In genomic region chr19:55913643-55914268, GRCh38 we compare ENCODE assay signal across 15 cellular contexts. TPM values are rescaled to one million over a fixed set of nuclear protein-coding genes. Genes with fewer than 3 reads are reported as not detected.
DNase-seq lines count a peak whose midpoint lies in the region; ATAC-seq and TF ChIP-seq lines count a peak whose summit lies in the region.
"Had no signal": no experiment of that assay in that cellular context is flagged by ENCODE, and none has a peak within 500 bp of the region (broad histone marks: within the 10 kb centered on the region; RNA-seq: fewer than 3 reads in every experiment).

No MANE protein-coding gene starts in this region.

- no peak for ATAC-seq in aorta (ENCODE audit: low FRiP score)

- 42 to 45% methylated on average over 9 of the region's 9 CpGs for WGBS in aorta, 2 donors

- no peak overlapping the region for H3K27ac Mint-ChIP-seq in osteocyte (ENCODE audit: unreplicated experiment)
- H3K27ac Mint-ChIP-seq: activated naive CD8-positive, alpha-beta T cell treated with anti-CD3 and anti-CD28 coated beads, Interleukin-2, amount 10 ng/mL, durations not matched to agents 7 days and 5 days had no signal

- no peaks in the 10 kb centered on the region for H3K27me3 ChIP-seq in aorta (ENCODE audit: control insufficient read depth in 1 of 2, insufficient read depth in 2 of 2, low read length in 1 of 2)
- H3K27me3 ChIP-seq: sigmoid colon had no signal

- no peak for TF ChIP-seq CTCF in osteocyte (IDR thresholded peaks at IDR 0.05)

- H3K27ac ChIP-seq in aorta (ENCODE audit: low read depth in 1 of 2, low read length in 2 of 2) = no peak overlapping the region
- H3K27ac ChIP-seq: sigmoid colon had no signal

- peaks cover 1% of the 10 kb centered on the region for H3K9me3 ChIP-seq in aorta (ENCODE audit: control insufficient read depth, low read length)
- H3K9me3 ChIP-seq: sigmoid colon had no signal

- no peaks in the 10 kb centered on the region for H3K4me1 Mint-ChIP-seq in osteocyte (ENCODE audit: unreplicated experiment)
- H3K4me1 Mint-ChIP-seq: activated naive CD8-positive, alpha-beta T cell treated with anti-CD3 and anti-CD28 coated beads, Interleukin-2, amount 10 ng/mL, durations not matched to agents 7 days and 5 days had no signal

- no peak overlapping the region for H3K4me3 Mint-ChIP-seq in osteocyte (ENCODE audit: unreplicated experiment)
- H3K4me3 Mint-ChIP-seq: activated naive CD8-positive, alpha-beta T cell treated with anti-CD3 and anti-CD28 coated beads, Interleukin-2, amount 10 ng/mL, durations not matched to agents 7 days and 5 days had no signal

- no peaks in the 10 kb centered on the region for H3K27me3 Mint-ChIP-seq in osteocyte (ENCODE audit: unreplicated experiment)
- H3K27me3 Mint-ChIP-seq: activated naive CD8-positive, alpha-beta T cell treated with anti-CD3 and anti-CD28 coated beads, Interleukin-2, amount 10 ng/mL, durations not matched to agents 7 days and 5 days had no signal

- no peaks in the 10 kb centered on the region for H3K36me3 ChIP-seq in aorta (ENCODE audit: control insufficient read depth in 1 of 2, insufficient read depth in 2 of 2, low read length in 1 of 2)
- H3K36me3 ChIP-seq: sigmoid colon had no signal

- H3K4me1 ChIP-seq in aorta (ENCODE audit: control insufficient read depth in 1 of 2, insufficient read depth in 2 of 2, low read length in 2 of 2) = no peaks in the 10 kb centered on the region
- H3K4me1 ChIP-seq: sigmoid colon had no signal

- no peak overlapping the region for H3K4me3 ChIP-seq in aorta (ENCODE audit: low read length in 2 of 2)
- H3K4me3 ChIP-seq: sigmoid colon had no signal

- peak; percentile 23 for DNase-seq in NCI-H82 (lab: John Stamatoyannopoulos, UW)
- no peak for DNase-seq in NCI-H82 treated with DMSO at 0.1 percent for 48 hours (lab: John Stamatoyannopoulos, UW; ENCODE audit: unreplicated experiment)
- DNase-seq in HT-29 (ENCODE audit: low spot score) = peak; percentile 67
- peak; percentile 35 for DNase-seq in RPMI8226
- DNase-seq in osteocyte (ENCODE audit: extremely low spot score, unreplicated experiment) = peak; percentile 60
- no peak for DNase-seq in aorta
- DNase-seq in DMS114 treated with DMSO at 0.1 percent for 48 hours (lab: John Stamatoyannopoulos, UW; ENCODE audit: unreplicated experiment) = no peak
- DNase-seq in LoVo (ENCODE audit: low spot score) = no peak
- DNase-seq: activated CD8-positive, alpha-beta memory T cell treated with anti-CD3 and anti-CD28 coated beads for 24 hours; activated naive CD8-positive, alpha-beta T cell treated with anti-CD3 and anti-CD28 coated beads, Interleukin-2, amount 10 ng/mL, durations not matched to agents 7 days and 5 days; GDM1; sigmoid colon; SW 1271 had no signal

- peaks cover 56% of the 10 kb centered on the region for H3K9me3 Mint-ChIP-seq in osteocyte (ENCODE audit: unreplicated experiment)

- intact Hi-C loops in aorta (cut with DNase I) = no loop called here

- H3K36me3 Mint-ChIP-seq in osteocyte (ENCODE audit: unreplicated experiment) = no peaks in the 10 kb centered on the region
- H3K36me3 Mint-ChIP-seq: activated naive CD8-positive, alpha-beta T cell treated with anti-CD3 and anti-CD28 coated beads, Interleukin-2, amount 10 ng/mL, durations not matched to agents 7 days and 5 days had no signal

RNA-seq across cellular contexts. Expression of gene NLRP13, which starts 18.4 kb away (rescaled TPM):
- not detected in 2 replicates for total RNA-seq in HT-29 (2014; rRNA removed; shearing (Covaris generic))
- not detected in 2 replicates for total RNA-seq in osteocyte
- not detected for total RNA-seq in aorta
- polyA plus RNA-seq in aorta = not detected
- total RNA-seq: activated naive CD8-positive, alpha-beta T cell treated with anti-CD3 and anti-CD28 coated beads, Interleukin-2, amount 10 ng/mL, durations not matched to agents 7 days and 5 days; chondrocyte; sigmoid colon; temporal lobe had no signal
- polyA plus RNA-seq: sigmoid colon had no signal

RNA-seq across cellular contexts. Expression of gene NLRP8, which starts 33.9 kb away (rescaled TPM):
- not detected in 2 replicates for total RNA-seq in HT-29 (2014; rRNA removed; shearing (Covaris generic))
- total RNA-seq in osteocyte (not detected in 2 replicates), aorta (not detected)
- not detected for polyA plus RNA-seq in aorta
- total RNA-seq: activated naive CD8-positive, alpha-beta T cell treated with anti-CD3 and anti-CD28 coated beads, Interleukin-2, amount 10 ng/mL, durations not matched to agents 7 days and 5 days; chondrocyte; sigmoid colon; temporal lobe had no signal
- polyA plus RNA-seq: sigmoid colon had no signal

Comparison
In these comparisons a context has a peak if more than half of its experiments do, and no peak if none do; other contexts are left out.
1. DNase-seq: peak in NCI-H82 (single experiment), HT-29 (single experiment), RPMI8226 (single experiment) and osteocyte (single experiment); none in NCI-H82 treated with DMSO at 0.1 percent for 48 hours (single experiment), aorta (0 of 2), DMS114 treated with DMSO at 0.1 percent for 48 hours (single experiment) and LoVo (single experiment).